Comparison of ENCODE assay signal across 1 cellular context in the genomic region with DNA sequence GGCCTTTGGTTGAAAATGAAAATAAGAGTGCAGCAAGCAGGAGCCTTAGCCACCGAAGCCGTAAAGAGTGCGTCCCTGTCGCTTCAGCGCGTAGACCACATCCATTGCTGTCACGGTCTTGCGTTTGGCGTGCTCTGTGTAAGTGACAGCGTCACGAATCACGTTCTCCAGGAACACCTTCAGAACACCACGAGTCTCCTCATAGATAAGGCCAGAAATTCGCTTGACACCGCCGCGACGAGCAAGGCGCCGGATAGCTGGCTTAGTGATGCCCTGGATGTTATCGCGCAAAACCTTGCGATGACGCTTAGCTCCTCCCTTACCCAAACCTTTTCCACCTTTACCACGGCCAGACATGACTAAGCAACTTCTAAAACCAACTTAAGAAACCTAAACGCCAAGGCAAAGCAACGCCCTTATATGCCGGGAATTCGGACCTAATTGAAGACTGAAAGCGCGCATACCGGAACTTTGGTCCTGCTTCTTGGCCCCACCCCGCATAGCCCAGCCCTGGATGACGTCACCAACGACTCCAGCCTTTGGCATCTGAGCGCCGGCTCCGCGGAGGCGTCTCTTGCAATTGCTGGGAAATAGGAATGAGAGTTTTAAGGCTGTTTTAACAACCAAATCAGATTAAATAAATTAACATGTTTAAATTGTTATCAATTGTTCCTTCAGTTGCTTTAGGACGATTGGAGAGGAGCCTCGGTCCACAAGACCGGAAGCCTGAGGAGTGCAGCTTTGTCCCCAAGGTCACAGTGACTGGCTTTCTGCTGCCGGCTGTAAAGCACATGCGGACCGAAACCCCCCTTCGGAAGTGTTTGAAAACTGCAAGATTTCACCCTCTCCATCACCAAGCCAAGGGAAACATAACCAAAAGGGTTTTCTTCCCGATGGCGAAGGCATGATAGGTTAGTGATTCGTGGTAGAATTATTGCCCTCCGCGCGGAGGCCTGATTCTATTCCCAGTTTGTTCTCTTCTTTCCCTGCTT.
A peak's percentile ranks its signal among the peaks of the same experiment; 100 is the strongest.
TF ChIP-seq lines count a peak whose summit lies in the region.

No MANE protein-coding gene starts in this region.

TF ChIP-seq in H1, 55 proteins besides CTCF, POLR2A, EP300 and RAD21:
- TF ChIP-seq NRF1 (IDR thresholded peaks at IDR 0.05; ENCODE audit: low read depth, low read length) (no peak), PHF8 (conservative IDR thresholded peaks at IDR 0.05; ENCODE audit: low read depth, low read length) (peak; percentile 39), CHD2 (IDR thresholded peaks at IDR 0.05; ENCODE audit: low read length) (peak; percentile 80), SP1 (IDR thresholded peaks at IDR 0.05; ENCODE audit: low read depth, low read length) (peak; percentile 86), SIRT6 (IDR thresholded peaks at IDR 0.05; ENCODE audit: low read length) (peak; percentile 22), EZH2 (IDR thresholded peaks at IDR 0.05; ENCODE audit: low read depth, low read length, severe bottlenecking) (no peak), GTF2F1 (IDR thresholded peaks at IDR 0.05; ENCODE audit: borderline replicate concordance, low read depth, low read length) (peak; percentile 96), MAFK (IDR thresholded peaks at IDR 0.05; ENCODE audit: low read depth, low read length) (peak; percentile 92), SP2 (IDR thresholded peaks at IDR 0.05; ENCODE audit: low read length) (peak; percentile 18; the same call in 1 of the 2 replicates), TAF1 (IDR thresholded peaks at IDR 0.05; ENCODE audit: low read depth, low read length) (peak; percentile 97), TBP (IDR thresholded peaks at IDR 0.05; ENCODE audit: low read depth, low read length) (peak; percentile 98), BCL11A (IDR thresholded peaks at IDR 0.05; ENCODE audit: low read depth in 2 of 2, low read length in 2 of 2) (no peak), JUN (IDR thresholded peaks at IDR 0.05; ENCODE audit: low read depth, low read length) (peak; percentile 89), RBBP5 (IDR thresholded peaks at IDR 0.05; ENCODE audit: borderline replicate concordance, low read depth, low read length) (peak; percentile 80; the same call in 1 of the 2 replicates), CEBPB (IDR thresholded peaks at IDR 0.05; ENCODE audit: low read depth, low read length) (no peak), SAP30 (IDR thresholded peaks at IDR 0.05; ENCODE audit: insufficient read depth, insufficient replicate concordance, low read length) (peak; percentile 80), TAF7 (optimal IDR thresholded peaks at IDR 0.05; ENCODE audit: borderline replicate concordance, low read depth, low read length) (peak; percentile 98), HDAC6 (IDR thresholded peaks at IDR 0.05; ENCODE audit: low read depth, low read length) (no peak), TEAD4 (IDR thresholded peaks at IDR 0.05; ENCODE audit: low read depth, low read length) (peak; percentile 97), SIN3A (conservative IDR thresholded peaks at IDR 0.05 in 1 of 2, IDR thresholded peaks at IDR 0.05 in 1 of 2; ENCODE audit: low read depth in 1 of 2, low read length in 2 of 2) (peak; percentile 88 to 93), CREB1 (IDR thresholded peaks at IDR 0.05) (peak; percentile 88), CBX8 (IDR thresholded peaks at IDR 0.05; ENCODE audit: borderline replicate concordance, low read depth, low read length) (no peak), BACH1 (IDR thresholded peaks at IDR 0.05; ENCODE audit: low read length) (peak; percentile 98), EGR1 (IDR thresholded peaks at IDR 0.05; ENCODE audit: borderline replicate concordance, low read depth, low read length) (0 out of 2 replicates have a peak, but pooled peaks have one; percentile 35), NANOG (IDR thresholded peaks at IDR 0.05; ENCODE audit: insufficient read depth, low read depth, low read length, poor library complexity, severe bottlenecking) (no peak), JUND (IDR thresholded peaks at IDR 0.05; ENCODE audit: low read length) (peak; percentile 99), ATF3 (IDR thresholded peaks at IDR 0.05; ENCODE audit: insufficient read depth, low read depth, low read length) (no peak), ASH2L (IDR thresholded peaks at IDR 0.05; ENCODE audit: low read length) (peak; percentile 39), KDM5A (IDR thresholded peaks at IDR 0.05; ENCODE audit: low read length) (no peak), GABPA (IDR thresholded peaks at IDR 0.05; ENCODE audit: borderline replicate concordance, insufficient read depth, low read length) (no peak), ZNF274 (IDR thresholded peaks at IDR 0.05; ENCODE audit: borderline replicate concordance, extremely low read depth, low read length) (no peak), YY1 (IDR thresholded peaks at IDR 0.05; ENCODE audit: low read depth, low read length) (0 out of 2 replicates have a peak, but pooled peaks have one; percentile 4), SP4 (IDR thresholded peaks at IDR 0.05; ENCODE audit: low read length) (peak; percentile 93), RXRA (IDR thresholded peaks at IDR 0.05; ENCODE audit: insufficient read depth, low read depth, low read length) (0 out of 2 replicates have a peak, but pooled peaks have one; percentile 71), HDAC2 (IDR thresholded peaks at IDR 0.05; ENCODE audit: borderline replicate concordance in 1 of 2, low read depth in 2 of 2, low read length in 2 of 2) (peak in 1 of 2 experiments; percentile 92; a peak in 2 of 4 replicates), CBX5 (IDR thresholded peaks at IDR 0.05; ENCODE audit: low read depth, low read length) (no peak), CHD1 (IDR thresholded peaks at IDR 0.05; ENCODE audit: low read depth, low read length) (peak; percentile 63; the same call in 1 of the 2 replicates), TCF12 (IDR thresholded peaks at IDR 0.05; ENCODE audit: low read depth, low read length) (0 out of 2 replicates have a peak, but pooled peaks have one; percentile 74), POLR2AphosphoS5 (IDR thresholded peaks at IDR 0.05; ENCODE audit: low read depth, low read length) (peak; percentile 100)
- TF ChIP-seq, protein P1, sequence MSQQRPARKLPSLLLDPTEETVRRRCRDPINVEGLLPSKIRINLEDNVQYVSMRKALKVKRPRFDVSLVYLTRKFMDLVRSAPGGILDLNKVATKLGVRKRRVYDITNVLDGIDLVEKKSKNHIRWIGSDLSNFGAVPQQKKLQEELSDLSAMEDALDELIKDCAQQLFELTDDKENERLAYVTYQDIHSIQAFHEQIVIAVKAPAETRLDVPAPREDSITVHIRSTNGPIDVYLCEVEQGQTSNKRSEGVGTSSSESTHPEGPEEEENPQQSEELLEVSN (IDR thresholded peaks at IDR 0.05) = no peak
- TF ChIP-seq, protein P2, sequence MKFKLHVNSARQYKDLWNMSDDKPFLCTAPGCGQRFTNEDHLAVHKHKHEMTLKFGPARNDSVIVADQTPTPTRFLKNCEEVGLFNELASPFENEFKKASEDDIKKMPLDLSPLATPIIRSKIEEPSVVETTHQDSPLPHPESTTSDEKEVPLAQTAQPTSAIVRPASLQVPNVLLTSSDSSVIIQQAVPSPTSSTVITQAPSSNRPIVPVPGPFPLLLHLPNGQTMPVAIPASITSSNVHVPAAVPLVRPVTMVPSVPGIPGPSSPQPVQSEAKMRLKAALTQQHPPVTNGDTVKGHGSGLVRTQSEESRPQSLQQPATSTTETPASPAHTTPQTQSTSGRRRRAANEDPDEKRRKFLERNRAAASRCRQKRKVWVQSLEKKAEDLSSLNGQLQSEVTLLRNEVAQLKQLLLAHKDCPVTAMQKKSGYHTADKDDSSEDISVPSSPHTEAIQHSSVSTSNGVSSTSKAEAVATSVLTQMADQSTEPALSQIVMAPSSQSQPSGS (IDR thresholded peaks at IDR 0.05; ENCODE audit: low read length) = peak; percentile 98
- TF ChIP-seq, protein P3, sequence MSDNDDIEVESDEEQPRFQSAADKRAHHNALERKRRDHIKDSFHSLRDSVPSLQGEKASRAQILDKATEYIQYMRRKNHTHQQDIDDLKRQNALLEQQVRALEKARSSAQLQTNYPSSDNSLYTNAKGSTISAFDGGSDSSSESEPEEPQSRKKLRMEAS (IDR thresholded peaks at IDR 0.05) = peak; percentile 36
- TF ChIP-seq, protein P4, sequence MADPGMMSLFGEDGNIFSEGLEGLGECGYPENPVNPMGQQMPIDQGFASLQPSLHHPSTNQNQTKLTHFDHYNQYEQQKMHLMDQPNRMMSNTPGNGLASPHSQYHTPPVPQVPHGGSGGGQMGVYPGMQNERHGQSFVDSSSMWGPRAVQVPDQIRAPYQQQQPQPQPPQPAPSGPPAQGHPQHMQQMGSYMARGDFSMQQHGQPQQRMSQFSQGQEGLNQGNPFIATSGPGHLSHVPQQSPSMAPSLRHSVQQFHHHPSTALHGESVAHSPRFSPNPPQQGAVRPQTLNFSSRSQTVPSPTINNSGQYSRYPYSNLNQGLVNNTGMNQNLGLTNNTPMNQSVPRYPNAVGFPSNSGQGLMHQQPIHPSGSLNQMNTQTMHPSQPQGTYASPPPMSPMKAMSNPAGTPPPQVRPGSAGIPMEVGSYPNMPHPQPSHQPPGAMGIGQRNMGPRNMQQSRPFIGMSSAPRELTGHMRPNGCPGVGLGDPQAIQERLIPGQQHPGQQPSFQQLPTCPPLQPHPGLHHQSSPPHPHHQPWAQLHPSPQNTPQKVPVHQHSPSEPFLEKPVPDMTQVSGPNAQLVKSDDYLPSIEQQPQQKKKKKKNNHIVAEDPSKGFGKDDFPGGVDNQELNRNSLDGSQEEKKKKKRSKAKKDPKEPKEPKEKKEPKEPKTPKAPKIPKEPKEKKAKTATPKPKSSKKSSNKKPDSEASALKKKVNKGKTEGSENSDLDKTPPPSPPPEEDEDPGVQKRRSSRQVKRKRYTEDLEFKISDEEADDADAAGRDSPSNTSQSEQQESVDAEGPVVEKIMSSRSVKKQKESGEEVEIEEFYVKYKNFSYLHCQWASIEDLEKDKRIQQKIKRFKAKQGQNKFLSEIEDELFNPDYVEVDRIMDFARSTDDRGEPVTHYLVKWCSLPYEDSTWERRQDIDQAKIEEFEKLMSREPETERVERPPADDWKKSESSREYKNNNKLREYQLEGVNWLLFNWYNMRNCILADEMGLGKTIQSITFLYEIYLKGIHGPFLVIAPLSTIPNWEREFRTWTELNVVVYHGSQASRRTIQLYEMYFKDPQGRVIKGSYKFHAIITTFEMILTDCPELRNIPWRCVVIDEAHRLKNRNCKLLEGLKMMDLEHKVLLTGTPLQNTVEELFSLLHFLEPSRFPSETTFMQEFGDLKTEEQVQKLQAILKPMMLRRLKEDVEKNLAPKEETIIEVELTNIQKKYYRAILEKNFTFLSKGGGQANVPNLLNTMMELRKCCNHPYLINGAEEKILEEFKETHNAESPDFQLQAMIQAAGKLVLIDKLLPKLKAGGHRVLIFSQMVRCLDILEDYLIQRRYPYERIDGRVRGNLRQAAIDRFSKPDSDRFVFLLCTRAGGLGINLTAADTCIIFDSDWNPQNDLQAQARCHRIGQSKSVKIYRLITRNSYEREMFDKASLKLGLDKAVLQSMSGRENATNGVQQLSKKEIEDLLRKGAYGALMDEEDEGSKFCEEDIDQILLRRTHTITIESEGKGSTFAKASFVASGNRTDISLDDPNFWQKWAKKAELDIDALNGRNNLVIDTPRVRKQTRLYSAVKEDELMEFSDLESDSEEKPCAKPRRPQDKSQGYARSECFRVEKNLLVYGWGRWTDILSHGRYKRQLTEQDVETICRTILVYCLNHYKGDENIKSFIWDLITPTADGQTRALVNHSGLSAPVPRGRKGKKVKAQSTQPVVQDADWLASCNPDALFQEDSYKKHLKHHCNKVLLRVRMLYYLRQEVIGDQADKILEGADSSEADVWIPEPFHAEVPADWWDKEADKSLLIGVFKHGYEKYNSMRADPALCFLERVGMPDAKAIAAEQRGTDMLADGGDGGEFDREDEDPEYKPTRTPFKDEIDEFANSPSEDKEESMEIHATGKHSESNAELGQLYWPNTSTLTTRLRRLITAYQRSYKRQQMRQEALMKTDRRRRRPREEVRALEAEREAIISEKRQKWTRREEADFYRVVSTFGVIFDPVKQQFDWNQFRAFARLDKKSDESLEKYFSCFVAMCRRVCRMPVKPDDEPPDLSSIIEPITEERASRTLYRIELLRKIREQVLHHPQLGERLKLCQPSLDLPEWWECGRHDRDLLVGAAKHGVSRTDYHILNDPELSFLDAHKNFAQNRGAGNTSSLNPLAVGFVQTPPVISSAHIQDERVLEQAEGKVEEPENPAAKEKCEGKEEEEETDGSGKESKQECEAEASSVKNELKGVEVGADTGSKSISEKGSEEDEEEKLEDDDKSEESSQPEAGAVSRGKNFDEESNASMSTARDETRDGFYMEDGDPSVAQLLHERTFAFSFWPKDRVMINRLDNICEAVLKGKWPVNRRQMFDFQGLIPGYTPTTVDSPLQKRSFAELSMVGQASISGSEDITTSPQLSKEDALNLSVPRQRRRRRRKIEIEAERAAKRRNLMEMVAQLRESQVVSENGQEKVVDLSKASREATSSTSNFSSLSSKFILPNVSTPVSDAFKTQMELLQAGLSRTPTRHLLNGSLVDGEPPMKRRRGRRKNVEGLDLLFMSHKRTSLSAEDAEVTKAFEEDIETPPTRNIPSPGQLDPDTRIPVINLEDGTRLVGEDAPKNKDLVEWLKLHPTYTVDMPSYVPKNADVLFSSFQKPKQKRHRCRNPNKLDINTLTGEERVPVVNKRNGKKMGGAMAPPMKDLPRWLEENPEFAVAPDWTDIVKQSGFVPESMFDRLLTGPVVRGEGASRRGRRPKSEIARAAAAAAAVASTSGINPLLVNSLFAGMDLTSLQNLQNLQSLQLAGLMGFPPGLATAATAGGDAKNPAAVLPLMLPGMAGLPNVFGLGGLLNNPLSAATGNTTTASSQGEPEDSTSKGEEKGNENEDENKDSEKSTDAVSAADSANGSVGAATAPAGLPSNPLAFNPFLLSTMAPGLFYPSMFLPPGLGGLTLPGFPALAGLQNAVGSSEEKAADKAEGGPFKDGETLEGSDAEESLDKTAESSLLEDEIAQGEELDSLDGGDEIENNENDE (IDR thresholded peaks at IDR 0.05; ENCODE audit: insufficient replicate concordance, low read length) = no peak
